Comparison of ENCODE assay signal across 8 cellular contexts in the genomic region with DNA sequence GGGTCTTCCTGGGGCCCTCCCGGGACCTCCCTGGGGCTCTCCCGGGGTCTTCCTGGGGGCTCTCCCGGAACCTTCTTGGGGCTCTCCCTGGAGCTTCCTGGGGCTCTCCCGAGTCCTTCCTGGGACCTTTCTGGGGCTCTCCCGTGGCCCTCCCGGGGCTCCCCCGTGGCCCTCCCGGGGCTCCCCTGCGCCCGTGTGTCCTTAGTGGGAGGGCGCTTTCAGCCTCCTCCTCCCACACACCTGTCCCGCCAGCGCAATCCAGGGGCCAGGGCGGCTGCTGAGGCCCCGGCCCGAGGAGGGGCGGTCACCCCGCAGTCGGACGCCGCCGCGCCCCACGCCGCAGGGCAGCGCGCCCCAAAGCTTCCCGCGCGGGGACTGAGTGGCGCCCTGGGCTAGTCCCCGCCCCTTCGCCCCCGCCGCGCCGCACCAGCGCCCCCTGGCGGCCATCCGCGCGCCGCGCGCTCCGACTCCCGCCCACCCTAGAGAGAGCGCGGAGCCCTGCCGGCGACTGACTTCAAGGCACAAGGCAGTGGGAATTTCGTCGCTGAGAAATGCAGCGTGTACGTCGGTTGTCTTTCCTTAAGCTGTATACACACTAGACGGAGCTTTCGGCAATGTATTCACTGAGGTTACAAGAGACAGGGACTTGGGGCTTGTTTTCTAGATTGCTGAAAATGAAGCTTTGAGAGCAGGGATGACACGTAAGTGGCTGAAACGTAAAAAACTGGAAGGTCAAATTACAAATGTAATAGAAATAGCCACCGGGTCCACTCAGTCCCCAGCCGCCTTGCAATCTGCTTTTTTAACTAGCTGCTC. TPM values are rescaled to one million over a fixed set of nuclear protein-coding genes. Genes with fewer than 3 reads are reported as not detected.
DNase-seq lines count a peak whose midpoint lies in the region; ATAC-seq, FAIRE-seq and TF ChIP-seq lines count a peak whose summit lies in the region.

No MANE protein-coding gene starts in this region.

- ATAC-seq in GM21526 (IDR thresholded peaks at IDR 0.05; ENCODE audit: low FRiP score, unreplicated experiment): peak; percentile 92

- H3K4me3 ChIP-seq in neutrophil (ENCODE audit: low read depth in 1 of 2, low read length in 1 of 2) (peak overlapping the region in 1 of 2 experiments; percentile 53), subcutaneous abdominal adipose tissue (ENCODE audit: low read depth in 1 of 5, low read length in 5 of 5) (peak overlapping the region in 3 of 5 donors; percentile 44 to 65 (median 47))

- TF ChIP-seq CTCF in neutrophil (IDR thresholded peaks at IDR 0.05): peak; percentile 97

- H3K4me1 ChIP-seq in neutrophil (ENCODE audit: control insufficient read depth in 1 of 2, insufficient read depth in 1 of 2, low read depth in 1 of 2, low read length in 1 of 2) (peaks cover 9 to 12% of the 10 kb centered on the region in 2 experiments), subcutaneous abdominal adipose tissue (ENCODE audit: control insufficient read depth in 5 of 5, insufficient read depth in 5 of 5, low read length in 5 of 5) (peaks cover 0 to 14% (median 9%) of the 10 kb centered on the region in 5 donors)

- peaks cover 47% of the 10 kb centered on the region for H3K27me3 ChIP-seq in neutrophil
- H3K27me3 ChIP-seq in subcutaneous abdominal adipose tissue (ENCODE audit: control insufficient read depth in 5 of 5, insufficient read depth in 4 of 5, low read length in 5 of 5): peaks cover 0 to 28% (median 17%) of the 10 kb centered on the region in 5 donors

- no peaks in the 10 kb centered on the region for H3K9me3 ChIP-seq in neutrophil
- H3K9me3 ChIP-seq in subcutaneous abdominal adipose tissue (ENCODE audit: control insufficient read depth in 5 of 5, low read length in 5 of 5): no peaks in the 10 kb centered on the region

- FAIRE-seq in frontal cortex (lab: Jason Lieb, UNC): no peak

- H3K9ac ChIP-seq in subcutaneous abdominal adipose tissue (ENCODE audit: low read length in 5 of 5): peak overlapping the region in 3 of 5 donors; percentile 29 to 66 (median 52)

- no peaks in the 10 kb centered on the region for H3K36me3 ChIP-seq in neutrophil
- no peaks in the 10 kb centered on the region for H3K36me3 ChIP-seq in subcutaneous abdominal adipose tissue (ENCODE audit: control insufficient read depth in 5 of 5, insufficient read depth in 5 of 5, low read length in 5 of 5)

- peak; percentile 54 for DNase-seq in DMS53 treated with DMSO at 0.1 percent for 48 hours (lab: John Stamatoyannopoulos, UW; ENCODE audit: unreplicated experiment)
- DNase-seq in HuH-7 (ENCODE audit: low spot score): peak; percentile 86
- DNase-seq in RPMI8226: peak; percentile 83
- peak; percentile 80 for DNase-seq in activated effector memory CD4-positive, alpha-beta T cell treated with Interleukin-2 at 50 U/mL for 16 hours
- peak; percentile 90 to 95 for DNase-seq in frontal cortex (ENCODE audit: low spot score in 2 of 2)

- H3K27ac ChIP-seq in neutrophil (no peak overlapping the region), subcutaneous abdominal adipose tissue (ENCODE audit: low read depth, low read length) (no peak overlapping the region)

RNA-seq across cellular contexts. Expression of a gene that starts 47.1 kb away (rescaled TPM):
- total RNA-seq in frontal cortex: 105 TPM
